Comparison of ENCODE assay signal across 31 cellular contexts in genomic region chr12:12701457-12701856, GRCh38. TPM values are rescaled to one million over a fixed set of nuclear protein-coding genes. Genes with fewer than 3 reads are reported as not detected.
"Had no signal": no experiment of that assay in that cellular context is flagged by ENCODE, and none has a peak within 500 bp of the region (broad histone marks: within the 10 kb centered on the region; RNA-seq: fewer than 3 reads in every experiment).

No MANE protein-coding gene starts in this region.

- H3K9me3 ChIP-seq: gastrocnemius medialis, psoas muscle, sigmoid colon, thoracic aorta, uterus had no signal

- H3K9me3 Mint-ChIP-seq: activated naive CD4-positive, alpha-beta T cell treated with anti-CD3 and anti-CD28 coated beads, Interleukin-2, amount 10 ng/mL, durations not matched to agents 7 days and 5 days; immature natural killer cell; mesothelial cell of epicardium; stimulated activated effector memory CD8-positive, alpha-beta T cell treated with anti-CD3 and anti-CD28 coated beads, Interleukin-12 subunit alpha, Interleukin-12 subunit beta, amount 100 ng/mL, for 72 hours; stimulated activated naive CD8-positive, alpha-beta T cell treated with anti-CD3 and anti-CD28 coated beads, Interleukin-15, Interleukin-2, amounts not matched to agents 100 ng/mL and 50 ng/mL, for 24 hours had no signal

- H2AFZ ChIP-seq: parathyroid adenoma had no signal

- H3K27me3 Mint-ChIP-seq: activated naive CD4-positive, alpha-beta T cell treated with anti-CD3 and anti-CD28 coated beads, Interleukin-2, amount 10 ng/mL, durations not matched to agents 7 days and 5 days; activated naive CD8-positive, alpha-beta T cell treated with anti-CD3 and anti-CD28 coated beads, Interleukin-2, amount 10 ng/mL, durations not matched to agents 7 days and 5 days; naive thymus-derived CD4-positive, alpha-beta T cell; stimulated activated naive CD8-positive, alpha-beta T cell treated with anti-CD3 and anti-CD28 coated beads, Interleukin-15, Interleukin-2, amounts not matched to agents 100 ng/mL and 50 ng/mL, for 24 hours had no signal

- H3K27ac ChIP-seq: brain microvascular endothelial cell, coronary artery, gastrocnemius medialis, parathyroid adenoma, psoas muscle, sigmoid colon, thoracic aorta, uterus, VCaP had no signal

- H3K4me3 Mint-ChIP-seq: activated naive CD4-positive, alpha-beta T cell treated with anti-CD3 and anti-CD28 coated beads, Interleukin-2, amount 10 ng/mL, durations not matched to agents 7 days and 5 days; activated naive CD8-positive, alpha-beta T cell treated with anti-CD3 and anti-CD28 coated beads, Interleukin-2, amount 10 ng/mL, durations not matched to agents 7 days and 5 days; immature natural killer cell; mesothelial cell of epicardium; naive thymus-derived CD4-positive, alpha-beta T cell; stimulated activated effector memory CD8-positive, alpha-beta T cell treated with anti-CD3 and anti-CD28 coated beads, Interleukin-12 subunit alpha, Interleukin-12 subunit beta, amount 100 ng/mL, for 72 hours; stimulated activated naive CD8-positive, alpha-beta T cell treated with anti-CD3 and anti-CD28 coated beads, Interleukin-15, Interleukin-2, amounts not matched to agents 100 ng/mL and 50 ng/mL, for 24 hours had no signal

- H3K27ac Mint-ChIP-seq: activated naive CD4-positive, alpha-beta T cell treated with anti-CD3 and anti-CD28 coated beads, Interleukin-2, amount 10 ng/mL, durations not matched to agents 7 days and 5 days; activated naive CD8-positive, alpha-beta T cell treated with anti-CD3 and anti-CD28 coated beads, Interleukin-2, amount 10 ng/mL, durations not matched to agents 7 days and 5 days; immature natural killer cell; mesothelial cell of epicardium; naive thymus-derived CD4-positive, alpha-beta T cell; stimulated activated effector memory CD8-positive, alpha-beta T cell treated with anti-CD3 and anti-CD28 coated beads, Interleukin-12 subunit alpha, Interleukin-12 subunit beta, amount 100 ng/mL, for 72 hours; stimulated activated naive CD8-positive, alpha-beta T cell treated with anti-CD3 and anti-CD28 coated beads, Interleukin-15, Interleukin-2, amounts not matched to agents 100 ng/mL and 50 ng/mL, for 24 hours had no signal

- DNase-seq: activated CD4-positive, alpha-beta T cell treated with anti-CD3 and anti-CD28 coated beads for 48 hours; activated CD4-positive, alpha-beta T cell treated with anti-CD3 and anti-CD28 coated beads, Interleukin-2, amount 50 U/mL, for 48 hours; activated CD8-positive, alpha-beta memory T cell treated with anti-CD3 and anti-CD28 coated beads, Interleukin-2, amount 50 U/mL, for 4 hours; activated gamma-delta T cell; activated naive CD4-positive, alpha-beta T cell treated with anti-CD3 and anti-CD28 coated beads, Interleukin-2, amount 10 ng/mL, durations not matched to agents 7 days and 5 days; activated naive CD8-positive, alpha-beta T cell treated with anti-CD3 and anti-CD28 coated beads, Interleukin-2, amount 10 ng/mL, durations not matched to agents 7 days and 5 days; activated T-cell treated with anti-CD3 and anti-CD28 coated beads, Interleukin-2, amount 50 U/mL, for 1 hour; brain microvascular endothelial cell; gastrocnemius medialis; glutamatergic neuron; immature natural killer cell; kidney; left colon; mammary epithelial cell; naive thymus-derived CD4-positive, alpha-beta T cell; occipital lobe; psoas muscle; sigmoid colon; small intestine; stimulated activated CD4-positive, alpha-beta T cell treated with anti-CD3 and anti-CD28 coated beads, Interleukin-4, amount 100 ng/mL, for 24 hours; uterus had no signal

- H3K4me1 ChIP-seq: uterus had no signal

- H3K36me3 ChIP-seq: brain microvascular endothelial cell, gastrocnemius medialis, sigmoid colon, thoracic aorta, uterus had no signal

- H3K36me3 Mint-ChIP-seq: immature natural killer cell, mesothelial cell of epicardium had no signal

- H3K4me3 ChIP-seq: coronary artery, gastrocnemius medialis, psoas muscle, sigmoid colon, thoracic aorta, uterus had no signal

- H3K9ac ChIP-seq: parathyroid adenoma had no signal

- H3K27me3 ChIP-seq: brain microvascular endothelial cell, gastrocnemius medialis, sigmoid colon, uterus had no signal

- H3K79me2 ChIP-seq: parathyroid adenoma had no signal

- ATAC-seq: activated CD4-positive, CD25-positive, alpha-beta regulatory T cell treated with anti-CD3 and anti-CD28 coated beads, Interleukin-2, amount 50 U/mL, for 24 hours; gastrocnemius medialis; left colon; naive thymus-derived CD4-positive, alpha-beta T cell; psoas muscle; stimulated activated effector memory CD8-positive, alpha-beta T cell treated with anti-CD3 and anti-CD28 coated beads, Interleukin-12 subunit alpha, Interleukin-12 subunit beta, amount 100 ng/mL, for 72 hours had no signal

RNA-seq across cellular contexts. Expression of gene GPR19, which starts 5.5 kb away (rescaled TPM):
- total RNA-seq: cardiac septum, gastrocnemius medialis, psoas muscle, subcutaneous adipose tissue had no signal
